In the genomic region with DNA sequence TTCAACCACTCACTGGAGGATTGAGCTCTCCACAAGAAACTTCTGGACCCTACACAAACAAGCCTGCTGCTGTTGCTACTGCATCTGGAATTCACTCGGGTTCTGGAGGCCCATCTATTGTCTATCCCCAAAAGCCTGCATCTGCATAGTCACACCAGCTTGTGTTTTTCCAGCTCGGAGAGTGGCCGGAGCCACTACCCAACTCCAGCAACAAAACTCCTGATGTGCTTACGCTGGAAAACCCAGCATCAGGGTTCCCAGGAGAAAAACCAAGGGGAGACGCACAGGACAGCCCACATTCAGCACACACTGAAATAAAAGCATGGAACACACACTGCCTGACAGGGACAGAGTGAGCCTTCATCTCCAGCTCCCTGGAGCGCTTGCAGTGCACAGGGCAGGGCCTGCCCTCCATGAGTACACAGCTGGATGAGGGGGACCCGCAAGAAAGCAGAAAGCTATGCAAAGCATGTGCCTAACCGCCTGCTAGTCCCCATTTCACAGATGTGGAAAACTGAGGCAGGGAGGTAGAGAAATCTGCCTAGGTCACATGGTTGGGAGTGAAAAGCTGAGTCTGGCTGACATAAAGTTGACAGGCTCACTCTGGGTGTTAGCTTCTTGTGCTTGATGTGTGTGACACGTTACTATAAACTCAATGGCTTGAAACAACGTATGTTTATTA, we compare ENCODE assay signal across 12 cellular contexts.
A peak's percentile ranks its signal among the peaks of the same experiment; 100 is the strongest.
DNase-seq lines count a peak whose midpoint lies in the region; ATAC-seq and TF ChIP-seq lines count a peak whose summit lies in the region.
"Had no signal": no experiment of that assay in that cellular context is flagged by ENCODE, and none has a peak within 500 bp of the region (broad histone marks: within the 10 kb centered on the region; RNA-seq: fewer than 3 reads in every experiment).

No MANE protein-coding gene starts in this region.

- H3K4me3 ChIP-seq in mesendoderm (ENCODE audit: low read length) = no peak overlapping the region
- H3K4me3 ChIP-seq in stomach smooth muscle (ENCODE audit: low read length in 2 of 2) = peak overlapping the region in 1 of 2 donors; percentile 8
- H3K4me3 ChIP-seq: SK-N-MC had no signal

- no peak overlapping the region for H4K8ac ChIP-seq in H9 (replicated peaks; ENCODE audit: insufficient read length, low read depth, low read length)
- no peak overlapping the region for H4K8ac ChIP-seq in mesendoderm (ENCODE audit: low read depth, low read length)

- H2AK5ac ChIP-seq in H9 (ENCODE audit: insufficient read length, low read length) = no peak overlapping the region
- H2AK5ac ChIP-seq in mesendoderm (ENCODE audit: low read length) = peak overlapping the region; percentile 6

- H2BK5ac ChIP-seq in H9 (ENCODE audit: insufficient read length, low read length) = no peak overlapping the region
- no peak overlapping the region for H2BK5ac ChIP-seq in mesendoderm (ENCODE audit: low read length)

- H2BK20ac ChIP-seq in H9 (ENCODE audit: low read depth, low read length, poor library complexity, severe bottlenecking) = no peak overlapping the region

- DNase-seq in H9 (no peak), mesendoderm (no peak), progenitor cell of endocrine pancreas (ENCODE audit: low spot score, unreplicated experiment) (no peak), G401 (ENCODE audit: low spot score) (no peak)
- DNase-seq: BE2C, HCEC 1CT, NCI-H1048, PC-3 had no signal

- in situ Hi-C loops in G401 (cut with HindIII; ENCODE audit: low sequenced_read_pairs) = no loop called here

- H3K18ac ChIP-seq in H9 (ENCODE audit: insufficient read length, low read depth, low read length) = no peak overlapping the region
- no peak overlapping the region for H3K18ac ChIP-seq in mesendoderm (ENCODE audit: low read length)

- peak overlapping the region; percentile 8; the same call in 1 of the 2 replicates for H3K14ac ChIP-seq in H9 (ENCODE audit: insufficient read depth, low read length)

- H3K4ac ChIP-seq in H9 (ENCODE audit: low read depth, low read length) = no peak overlapping the region
- H3K4ac ChIP-seq in mesendoderm (ENCODE audit: low read depth, low read length) = no peak overlapping the region

- H3K9me3 Mint-ChIP-seq in H9 (no peaks in the 10 kb centered on the region), progenitor cell of endocrine pancreas (ENCODE audit: low read depth) (no peaks in the 10 kb centered on the region)
- H3K9me3 Mint-ChIP-seq in dendritic cell treated with granulocyte-macrophage colony-stimulating factor and Interleukin-4, amounts not matched to agents 40 ng/mL and 50 ng/mL, for 4 days = no peaks in the 10 kb centered on the region

- H2BK15ac ChIP-seq in H9 (ENCODE audit: low read depth, low read length) (no peak overlapping the region), mesendoderm (replicated peaks; ENCODE audit: low read depth) (no peak overlapping the region)

- H3K79me2 ChIP-seq in H9 (ENCODE audit: insufficient read depth, low read length) (no peaks in the 10 kb centered on the region; the same call in 1 of the 2 replicates), mesendoderm (ENCODE audit: control insufficient read depth, insufficient read depth, low read length) (peaks cover 5% of the 10 kb centered on the region)

- H3K4me1 ChIP-seq in H9 (ENCODE audit: insufficient read depth, low read length) (no peaks in the 10 kb centered on the region; the same call in 1 of the 2 replicates), mesendoderm (ENCODE audit: control insufficient read depth, low read depth, low read length) (peaks cover 20% of the 10 kb centered on the region), stomach smooth muscle (ENCODE audit: control insufficient read depth, insufficient read depth, low read length) (peaks cover 50% of the 10 kb centered on the region)
- H3K4me1 ChIP-seq: BE2C had no signal

- H3K9me3 ChIP-seq in H9 (ENCODE audit: control insufficient read depth, low read depth, low read length) = no peaks in the 10 kb centered on the region
- no peaks in the 10 kb centered on the region for H3K9me3 ChIP-seq in stomach smooth muscle (ENCODE audit: control insufficient read depth in 2 of 2, low read length in 2 of 2)
- H3K9me3 ChIP-seq: BE2C had no signal

- H3K9ac ChIP-seq in H9 (ENCODE audit: extremely low read depth, insufficient read length, low read length) (no peak overlapping the region), mesendoderm (ENCODE audit: low read length) (no peak overlapping the region), stomach smooth muscle (ENCODE audit: low read length in 2 of 2) (no peak overlapping the region)

- H3K79me1 ChIP-seq in H9 (ENCODE audit: insufficient read depth, low read depth, low read length, poor library complexity, severe bottlenecking) = no peaks in the 10 kb centered on the region
- H3K79me1 ChIP-seq in mesendoderm (ENCODE audit: low read length) = peaks cover 17% of the 10 kb centered on the region

- H3K27ac ChIP-seq in H9 (ENCODE audit: insufficient read length, low read depth, low read length) = no peak overlapping the region
- H3K27ac ChIP-seq in mesendoderm (ENCODE audit: low read depth, low read length) = no peak overlapping the region
- peak overlapping the region; percentile 49 for H3K27ac ChIP-seq in stomach smooth muscle (ENCODE audit: low read length)
- H3K27ac ChIP-seq: SK-N-MC had no signal

- intact Hi-C loops in dendritic cell treated with granulocyte-macrophage colony-stimulating factor and Interleukin-4, amounts not matched to agents 40 ng/mL and 50 ng/mL, for 4 days (cut with micrococcal nuclease) = no loop called here

- peaks cover 58 to 75% of the 10 kb centered on the region in 2 experiments for H3K4me1 Mint-ChIP-seq in H9
- peaks cover 72% of the 10 kb centered on the region for H3K4me1 Mint-ChIP-seq in dendritic cell treated with granulocyte-macrophage colony-stimulating factor and Interleukin-4, amounts not matched to agents 40 ng/mL and 50 ng/mL, for 4 days (ENCODE audit: low read depth)
- peaks cover 8% of the 10 kb centered on the region for H3K4me1 Mint-ChIP-seq in progenitor cell of endocrine pancreas (ENCODE audit: low read depth)

- no peak overlapping the region for H2BK12ac ChIP-seq in H9 (ENCODE audit: insufficient read length, low read depth, low read length)

- H3K36me3 ChIP-seq in mesendoderm (ENCODE audit: control insufficient read depth, insufficient read depth, low read length) (no peaks in the 10 kb centered on the region), stomach smooth muscle (ENCODE audit: control insufficient read depth in 2 of 2, insufficient read depth in 2 of 2, low read length in 2 of 2) (no peaks in the 10 kb centered on the region)
- H3K36me3 ChIP-seq: BE2C had no signal

- H4K20me1 ChIP-seq in H9 (ENCODE audit: control insufficient read depth, insufficient read depth, insufficient read length) = no peaks in the 10 kb centered on the region

- H2AFZ ChIP-seq in H9 (ENCODE audit: low read length) = no peak overlapping the region

- H3K27me3 Mint-ChIP-seq in H9 (ENCODE audit: low read depth) = no peaks in the 10 kb centered on the region
- no peaks in the 10 kb centered on the region for H3K27me3 Mint-ChIP-seq in dendritic cell treated with granulocyte-macrophage colony-stimulating factor and Interleukin-4, amounts not matched to agents 40 ng/mL and 50 ng/mL, for 4 days
- no peaks in the 10 kb centered on the region for H3K27me3 Mint-ChIP-seq in progenitor cell of endocrine pancreas

- peak overlapping the region in 2 of 3 experiments; percentile 28 to 86; a peak in 2 of 7 replicates for H3K27ac Mint-ChIP-seq in H9
- peak overlapping the region; percentile 50 for H3K27ac Mint-ChIP-seq in dendritic cell treated with granulocyte-macrophage colony-stimulating factor and Interleukin-4, amounts not matched to agents 40 ng/mL and 50 ng/mL, for 4 days
- H3K27ac Mint-ChIP-seq in progenitor cell of endocrine pancreas = no peak overlapping the region

- H3K36me3 Mint-ChIP-seq in H9 (ENCODE audit: insufficient read depth in 1 of 3, low read depth in 3 of 3) (no peaks in the 10 kb centered on the region), progenitor cell of endocrine pancreas (ENCODE audit: insufficient read depth) (no peaks in the 10 kb centered on the region)
- peaks cover 17% of the 10 kb centered on the region for H3K36me3 Mint-ChIP-seq in dendritic cell treated with granulocyte-macrophage colony-stimulating factor and Interleukin-4, amounts not matched to agents 40 ng/mL and 50 ng/mL, for 4 days (ENCODE audit: low read depth)

- no peaks in the 10 kb centered on the region for H3K23me2 ChIP-seq in H9 (ENCODE audit: insufficient read length, low read depth, low read length, poor library complexity, severe bottlenecking)

- ATAC-seq in HG03025 (IDR thresholded peaks at IDR 0.05; ENCODE audit: low FRiP score, unreplicated experiment) = no peak
- ATAC-seq: PC-3 had no signal

- H3K4me3 Mint-ChIP-seq in H9 (no peak overlapping the region), progenitor cell of endocrine pancreas (ENCODE audit: low read depth) (no peak overlapping the region)
- H3K4me3 Mint-ChIP-seq in dendritic cell treated with granulocyte-macrophage colony-stimulating factor and Interleukin-4, amounts not matched to agents 40 ng/mL and 50 ng/mL, for 4 days = no peak overlapping the region

- H4K91ac ChIP-seq in H9 (ENCODE audit: insufficient read length, low read depth, low read length) = no peak overlapping the region

- TF ChIP-seq CTCF in H9 (conservative IDR thresholded peaks at IDR 0.05) (no peak), progenitor cell of endocrine pancreas (IDR thresholded peaks at IDR 0.05; ENCODE audit: unreplicated experiment) (no peak)

- WGBS in H9 (ENCODE audit: extremely low coverage, insufficient read length, low lambda C conversion rate) = no CpG with 5 or more reads among the region's 10 CpGs
- no CpG with 5 or more reads among the region's 10 CpGs for WGBS in mesendoderm (ENCODE audit: extremely low coverage, insufficient coverage, low lambda C conversion rate)

- H2BK120ac ChIP-seq in H9 (ENCODE audit: low read depth, low read length, poor library complexity, severe bottlenecking) (no peak overlapping the region), mesendoderm (ENCODE audit: low read depth, low read length) (no peak overlapping the region)

- no peak overlapping the region for H3T11ph ChIP-seq in H9 (ENCODE audit: low read length)

- H4K5ac ChIP-seq in H9 (ENCODE audit: insufficient read length, low read depth, low read length) (no peak overlapping the region), mesendoderm (ENCODE audit: low read length) (no peak overlapping the region)

- no peak overlapping the region for H3K4me2 ChIP-seq in H9 (ENCODE audit: insufficient read depth, insufficient read length, low read length)
- H3K4me2 ChIP-seq in mesendoderm (ENCODE audit: low read length) = no peak overlapping the region

- H3K27me3 ChIP-seq in H9 (ENCODE audit: insufficient read depth, low read length) (no peaks in the 10 kb centered on the region), mesendoderm (ENCODE audit: insufficient read depth, low read length, poor library complexity) (no peaks in the 10 kb centered on the region), stomach smooth muscle (ENCODE audit: control insufficient read depth in 1 of 2, insufficient read depth in 2 of 2, low read length in 2 of 2) (no peaks in the 10 kb centered on the region)
- H3K27me3 ChIP-seq: BE2C had no signal

- H3K56ac ChIP-seq in H9 (ENCODE audit: insufficient read length, low read depth, low read length) (no peak overlapping the region), mesendoderm (ENCODE audit: low read length) (peak overlapping the region; percentile 44)

- H3K23ac ChIP-seq in H9 (ENCODE audit: insufficient read length, low read depth, low read length) (no peak overlapping the region), mesendoderm (ENCODE audit: low read length) (no peak overlapping the region)
